Comparison of ENCODE assay signal across 8 cellular contexts in the genomic region with DNA sequence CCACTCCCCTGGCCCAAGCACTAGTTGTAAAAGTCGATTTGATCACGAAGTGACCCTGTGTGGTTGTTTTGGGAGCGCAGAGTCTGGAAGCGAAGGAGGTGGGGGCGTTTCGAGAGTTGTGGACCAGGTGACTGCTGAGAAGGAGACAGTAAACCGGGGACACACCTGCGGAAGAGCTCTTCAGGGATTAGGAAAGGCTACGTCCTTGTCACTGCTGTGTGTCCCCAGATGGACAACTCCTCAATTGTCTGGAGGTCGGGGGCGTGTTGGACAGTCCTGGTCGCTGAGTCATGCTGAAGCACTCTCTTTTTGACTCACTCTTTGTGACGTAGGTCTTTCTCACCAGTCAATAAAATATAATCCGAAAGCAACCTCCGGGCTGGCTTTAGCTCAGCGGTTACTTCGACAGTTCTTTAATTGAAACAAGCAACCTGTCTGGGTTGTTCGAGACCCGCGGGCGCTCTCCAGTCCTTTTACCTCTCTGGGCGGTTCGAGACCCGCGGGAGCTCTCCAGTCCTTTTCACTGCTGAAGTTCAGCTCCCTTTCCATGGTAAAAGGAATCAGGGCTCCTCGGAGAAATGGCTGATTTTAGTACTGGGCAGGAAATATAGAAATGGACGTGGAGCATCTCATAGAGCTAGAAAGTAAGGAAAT. TPM values are rescaled to one million over a fixed set of nuclear protein-coding genes. Genes with fewer than 3 reads are reported as not detected.
DNase-seq lines count a peak whose midpoint lies in the region; ATAC-seq and TF ChIP-seq lines count a peak whose summit lies in the region.

No MANE protein-coding gene starts in this region.

- H3K4me3 Mint-ChIP-seq in activated CD4-positive, alpha-beta memory T cell treated with anti-CD3 and anti-CD28 coated beads, Interleukin-2, amount 10 ng/mL, durations not matched to agents 7 days and 5 days, result peak overlapping the region; percentile 80

- DNase-seq in AML-193 (lab: John Stamatoyannopoulos, UW) (peak; percentile 76 to 78), NCI-H748 (lab: John Stamatoyannopoulos, UW; ENCODE audit: unreplicated experiment) (peak; percentile 94), lower leg skin (ENCODE audit: low spot score in 2 of 2) (peak; percentile 95 to 96)
- peak; percentile 91 for DNase-seq in activated CD4-positive, alpha-beta memory T cell treated with anti-CD3 and anti-CD28 coated beads, Interleukin-2, amount 10 ng/mL, durations not matched to agents 7 days and 5 days
- DNase-seq in stimulated activated CD4-positive, alpha-beta T cell treated with anti-CD3 and anti-CD28 coated beads, Interleukin-4, amount 100 ng/mL, for 24 hours, result peak; percentile 87

- CTCF ChIA-PET in activated CD4-positive, alpha-beta memory T cell treated with anti-CD3 and anti-CD28 coated beads, Interleukin-2, amount 10 ng/mL, durations not matched to agents 7 days and 5 days (lab: Charles Lee), result interaction anchor here (0.7 to 2.3 kb wide), 19 partner anchors 8 to 359 kb away, joined by 3 to 14 read pairs (median 5); a partner anchor contains a TSS

- peak; percentile 91 for ATAC-seq in GM19324 (IDR thresholded peaks at IDR 0.05; ENCODE audit: low FRiP score, unreplicated experiment)
- peak; percentile 89 for ATAC-seq in HG03457 (IDR thresholded peaks at IDR 0.05; ENCODE audit: unreplicated experiment)

- WGBS in lower leg skin, 2 donors, result 0 to 1% methylated on average over 27 of the region's 27 CpGs

- peaks cover 23% of the 10 kb centered on the region for H3K4me1 Mint-ChIP-seq in activated CD4-positive, alpha-beta memory T cell treated with anti-CD3 and anti-CD28 coated beads, Interleukin-2, amount 10 ng/mL, durations not matched to agents 7 days and 5 days

- peak overlapping the region; percentile 90 for H3K27ac Mint-ChIP-seq in activated CD4-positive, alpha-beta memory T cell treated with anti-CD3 and anti-CD28 coated beads, Interleukin-2, amount 10 ng/mL, durations not matched to agents 7 days and 5 days

- intact Hi-C loops in lower leg skin (cut with DNase I; ENCODE audit: low total_unique reads), result no loop called here

- H3K4me3 ChIP-seq in duodenal mucosa (ENCODE audit: low read depth in 1 of 2, low read length in 2 of 2), result peak overlapping the region; percentile 70 to 100
- peak overlapping the region; percentile 31 for H3K4me3 ChIP-seq in lower leg skin (ENCODE audit: low read depth, poor library complexity, severe bottlenecking)

- H3K27me3 Mint-ChIP-seq in activated CD4-positive, alpha-beta memory T cell treated with anti-CD3 and anti-CD28 coated beads, Interleukin-2, amount 10 ng/mL, durations not matched to agents 7 days and 5 days, result peaks cover 5% of the 10 kb centered on the region

- no peaks in the 10 kb centered on the region for H3K9me3 Mint-ChIP-seq in activated CD4-positive, alpha-beta memory T cell treated with anti-CD3 and anti-CD28 coated beads, Interleukin-2, amount 10 ng/mL, durations not matched to agents 7 days and 5 days

- H3K36me3 Mint-ChIP-seq in activated CD4-positive, alpha-beta memory T cell treated with anti-CD3 and anti-CD28 coated beads, Interleukin-2, amount 10 ng/mL, durations not matched to agents 7 days and 5 days (ENCODE audit: low read depth), result peaks cover 17% of the 10 kb centered on the region

- H3K4me1 ChIP-seq in duodenal mucosa (ENCODE audit: control insufficient read depth in 1 of 2, insufficient read depth in 2 of 2, low read length in 2 of 2), result peaks cover 0 to 12% of the 10 kb centered on the region in 2 donors

- H3K9me3 ChIP-seq in duodenal mucosa (ENCODE audit: control insufficient read depth in 1 of 2, low read length in 2 of 2), result no peaks in the 10 kb centered on the region

- TF ChIP-seq CTCF in lower leg skin (IDR thresholded peaks at IDR 0.05), result no peak

- peak overlapping the region; percentile 60 for H3K27ac ChIP-seq in duodenal mucosa (ENCODE audit: low read depth, low read length)

- peak overlapping the region; percentile 54 to 88 for H3K9ac ChIP-seq in duodenal mucosa (ENCODE audit: low read depth in 1 of 2, low read length in 2 of 2)

- no peak for TF ChIP-seq POLR2A in lower leg skin (IDR thresholded peaks at IDR 0.05)

- peaks cover 2 to 9% of the 10 kb centered on the region in 2 donors for H3K36me3 ChIP-seq in duodenal mucosa (ENCODE audit: control insufficient read depth in 1 of 2, insufficient read depth in 2 of 2, low read length in 2 of 2)

- POLR2A ChIA-PET in activated CD4-positive, alpha-beta memory T cell treated with anti-CD3 and anti-CD28 coated beads, Interleukin-2, amount 10 ng/mL, durations not matched to agents 7 days and 5 days (lab: Charles Lee), result interaction anchor here (0.8 to 3.8 kb wide), 15 partner anchors 8 to 610 kb away, joined by 3 to 50 read pairs (median 7); a partner anchor contains a TSS

- no peaks in the 10 kb centered on the region for H3K27me3 ChIP-seq in duodenal mucosa (ENCODE audit: control insufficient read depth in 1 of 2, insufficient read depth in 2 of 2, low read length in 2 of 2)

RNA-seq across cellular contexts. Expression of a gene that starts 10.8 kb away (rescaled TPM):
- total RNA-seq in activated CD4-positive, alpha-beta memory T cell treated with anti-CD3 and anti-CD28 coated beads, Interleukin-2, amount 10 ng/mL, durations not matched to agents 7 days and 5 days, result 10 to 100 TPM; 52.0 to 52.7 TPM
- 10 to 100 TPM; 28.2 to 48.6 (median 41.2) TPM for total RNA-seq in lower leg skin

RNA-seq across cellular contexts. Expression of a gene that starts 19.8 kb away (rescaled TPM):
- total RNA-seq in activated CD4-positive, alpha-beta memory T cell treated with anti-CD3 and anti-CD28 coated beads, Interleukin-2, amount 10 ng/mL, durations not matched to agents 7 days and 5 days, result 10 to 100 TPM; 30.6 to 34.7 TPM
- total RNA-seq in lower leg skin, result 10 to 100 TPM; 17.4 to 37.2 (median 31.8) TPM

RNA-seq across cellular contexts. Expression of a gene that starts 19.9 kb away (rescaled TPM):
- total RNA-seq in activated CD4-positive, alpha-beta memory T cell treated with anti-CD3 and anti-CD28 coated beads, Interleukin-2, amount 10 ng/mL, durations not matched to agents 7 days and 5 days, result 10 to 100 TPM; 66.0 to 70.2 TPM
- total RNA-seq in lower leg skin, result 10 to 100 TPM; 71.9 to 90.6 (median 80.8) TPM

RNA-seq across cellular contexts. Expression of a gene that starts 37.6 kb away (rescaled TPM):
- total RNA-seq in activated CD4-positive, alpha-beta memory T cell treated with anti-CD3 and anti-CD28 coated beads, Interleukin-2, amount 10 ng/mL, durations not matched to agents 7 days and 5 days, result 1 to 10 TPM; 2.2 to 2.5 TPM
- under 1 TPM; 0.49 to 0.94 (median 0.69) TPM for total RNA-seq in lower leg skin

RNA-seq across cellular contexts. Expression of a gene that starts 46.3 kb away (rescaled TPM):
- 10 to 100 TPM; 35.0 to 35.2 TPM for total RNA-seq in activated CD4-positive, alpha-beta memory T cell treated with anti-CD3 and anti-CD28 coated beads, Interleukin-2, amount 10 ng/mL, durations not matched to agents 7 days and 5 days
- 10 to 100 TPM; 19.7 to 26.1 (median 21.4) TPM for total RNA-seq in lower leg skin

Comparison
In these comparisons a context has a peak if more than half of its experiments do, and no peak if none do; other contexts are left out.
1. Peak in every context shown above with its lines: DNase-seq, ATAC-seq, H3K4me3 ChIP-seq and H3K27ac ChIP-seq.